8 cellular contexts compared by ENCODE assay signal in genomic region chr19:40717880-40718773, GRCh38. TPM values are rescaled to one million over a fixed set of nuclear protein-coding genes. Genes with fewer than 3 reads are reported as not detected.
A peak's percentile ranks its signal among the peaks of the same experiment; 100 is the strongest.
DNase-seq lines count a peak whose midpoint lies in the region; ATAC-seq and TF ChIP-seq lines count a peak whose summit lies in the region.

No MANE protein-coding gene starts in this region.

- H3K27ac Mint-ChIP-seq in activated T-helper 1 cell treated with anti-CD3 and anti-CD28 coated beads, Interleukin-12 subunit alpha, Interleukin-12 subunit beta, Interleukin-2, Interleukin-4 antibody, amounts not matched to agents 30 ng/mL and 10 ng/mL and 1 ng/mL, durations not matched to agents 14 hours and 24 hours and 36 hours, result peak overlapping the region; percentile 94

- no peak for TF ChIP-seq RAD21 in SK-N-SH (IDR thresholded peaks at IDR 0.05; ENCODE audit: low read length)

- H3K79me2 ChIP-seq in SK-N-SH (ENCODE audit: insufficient read depth), result peaks cover 70% of the 10 kb centered on the region

- POLR2A ChIA-PET in SK-N-SH (lab: Yijun Ruan, JAX), result interaction anchor here (1.4 to 1.8 kb wide), 2 partner anchors 27 to 55 kb away, joined by 4 to 5 read pairs; partner anchors contain the start of gene NUMBL

- CTCF ChIA-PET in SK-N-SH (lab: Yijun Ruan, JAX), result interaction anchor here (0.9 kb wide), 1 partner anchor 59 kb away, joined by 3 read pairs; no protein-coding TSS in a partner anchor

- H3K4me3 Mint-ChIP-seq in activated T-helper 1 cell treated with anti-CD3 and anti-CD28 coated beads, Interleukin-12 subunit alpha, Interleukin-12 subunit beta, Interleukin-2, Interleukin-4 antibody, amounts not matched to agents 30 ng/mL and 10 ng/mL and 1 ng/mL, durations not matched to agents 14 hours and 24 hours and 36 hours, result peak overlapping the region; percentile 97

- peaks cover 8 to 35% of the 10 kb centered on the region in 2 experiments; a peak in 1 of 4 replicates for H3K4me1 ChIP-seq in SK-N-SH (ENCODE audit: control insufficient read depth in 1 of 2, insufficient read depth in 2 of 2, low read depth in 1 of 2, low read length in 1 of 2)

- peak overlapping the region; percentile 98 for H3K9ac ChIP-seq in SK-N-SH

- H2AFZ ChIP-seq in SK-N-SH (ENCODE audit: low read depth), result no peak overlapping the region

- H3K4me2 ChIP-seq in SK-N-SH, result peak overlapping the region; percentile 89

- TF ChIP-seq EP300 in SK-N-SH (IDR thresholded peaks at IDR 0.05; ENCODE audit: borderline replicate concordance in 1 of 2, low read depth in 1 of 2, low read length in 1 of 2), result no peak

- H3K27ac ChIP-seq in SK-N-SH (ENCODE audit: low read depth in 2 of 2, low read length in 1 of 2), result peak overlapping the region; percentile 35 to 100; a peak in 2 of 4 replicates

- peaks cover 17% of the 10 kb centered on the region for H3F3A ChIP-seq in SK-N-SH (replicated peaks; ENCODE audit: insufficient read depth)

- no peaks in the 10 kb centered on the region for H3K9me2 ChIP-seq in SK-N-SH

- peaks cover 52% of the 10 kb centered on the region for H3K4me1 Mint-ChIP-seq in activated T-helper 1 cell treated with anti-CD3 and anti-CD28 coated beads, Interleukin-12 subunit alpha, Interleukin-12 subunit beta, Interleukin-2, Interleukin-4 antibody, amounts not matched to agents 30 ng/mL and 10 ng/mL and 1 ng/mL, durations not matched to agents 14 hours and 24 hours and 36 hours (ENCODE audit: low read depth)

- intact Hi-C loops in activated T-helper 1 cell treated with anti-CD3 and anti-CD28 coated beads, Interleukin-12 subunit alpha, Interleukin-12 subunit beta, Interleukin-2, Interleukin-4 antibody, amounts not matched to agents 30 ng/mL and 10 ng/mL and 1 ng/mL, durations not matched to agents 14 hours and 24 hours and 36 hours (cut with micrococcal nuclease), result loop anchor here (1.0 to 10.0 kb wide), 5 partner anchors 253 to 1169 kb away; partner anchors contain the start of genes AKT2, BLVRB, C19orf47 and PLD3
- intact Hi-C loops in left ventricle myocardium superior (cut with micrococcal nuclease), result no loop called here

- peaks cover under 1% of the 10 kb centered on the region for H3K9me3 Mint-ChIP-seq in activated T-helper 1 cell treated with anti-CD3 and anti-CD28 coated beads, Interleukin-12 subunit alpha, Interleukin-12 subunit beta, Interleukin-2, Interleukin-4 antibody, amounts not matched to agents 30 ng/mL and 10 ng/mL and 1 ng/mL, durations not matched to agents 14 hours and 24 hours and 36 hours

- H3K36me3 Mint-ChIP-seq in activated T-helper 1 cell treated with anti-CD3 and anti-CD28 coated beads, Interleukin-12 subunit alpha, Interleukin-12 subunit beta, Interleukin-2, Interleukin-4 antibody, amounts not matched to agents 30 ng/mL and 10 ng/mL and 1 ng/mL, durations not matched to agents 14 hours and 24 hours and 36 hours (ENCODE audit: low read depth), result peaks cover 21% of the 10 kb centered on the region

- H3K27me3 Mint-ChIP-seq in activated T-helper 1 cell treated with anti-CD3 and anti-CD28 coated beads, Interleukin-12 subunit alpha, Interleukin-12 subunit beta, Interleukin-2, Interleukin-4 antibody, amounts not matched to agents 30 ng/mL and 10 ng/mL and 1 ng/mL, durations not matched to agents 14 hours and 24 hours and 36 hours (ENCODE audit: insufficient read depth), result no peaks in the 10 kb centered on the region

- 73% methylated on average over 18 of the region's 20 CpGs for WGBS in SK-N-SH (ENCODE audit: low lambda C conversion rate)

- H3K36me3 ChIP-seq in SK-N-SH (replicated peaks in 1 of 2; ENCODE audit: control insufficient read depth in 1 of 2, insufficient read depth in 2 of 2, low read length in 1 of 2), result peaks cover 0 to 5% of the 10 kb centered on the region in 2 experiments

- H3K27me3 ChIP-seq in SK-N-SH (ENCODE audit: insufficient read depth), result no peaks in the 10 kb centered on the region

- ATAC-seq in SK-N-SH treated with all-trans-retinoic acid at 6 μM for 48 hours (no peak), left ventricle myocardium superior (no peak), HG03457 (IDR thresholded peaks at IDR 0.05; ENCODE audit: unreplicated experiment) (no peak)

- peaks cover 3% of the 10 kb centered on the region; the same call in 1 of the 2 replicates for H4K20me1 ChIP-seq in SK-N-SH (ENCODE audit: insufficient read depth)

- TF ChIP-seq CTCF in SK-N-SH (IDR thresholded peaks at IDR 0.05), result no peak

- peak overlapping the region; percentile 70 to 80 for H3K4me3 ChIP-seq in SK-N-SH (ENCODE audit: low read depth in 2 of 2, low read length in 1 of 2)
- peak overlapping the region; percentile 88 for H3K4me3 ChIP-seq in skeletal muscle cell (ENCODE audit: low read depth, low read length)

- DNase-seq in SK-N-SH (no peak), left ventricle myocardium superior (peak; percentile 53), skeletal muscle cell (ENCODE audit: low read depth) (no peak), AG08395 (ENCODE audit: low spot score) (no peak), NCI-H2107 (lab: John Stamatoyannopoulos, UW) (no peak)
- no peak for DNase-seq in activated T-helper 1 cell treated with anti-CD3 and anti-CD28 coated beads, Interleukin-12 subunit alpha, Interleukin-12 subunit beta, Interleukin-2, Interleukin-4 antibody, amounts not matched to agents 30 ng/mL and 10 ng/mL and 1 ng/mL, durations not matched to agents 14 hours and 24 hours and 36 hours (ENCODE audit: low spot score)

- no peaks in the 10 kb centered on the region for H3K9me3 ChIP-seq in SK-N-SH

TF ChIP-seq in SK-N-SH, 30 proteins besides CTCF, POLR2A, EP300 and RAD21 (continues in another document):
- TF ChIP-seq EZH2phosphoT487 (IDR thresholded peaks at IDR 0.05; ENCODE audit: borderline replicate concordance, low read depth), result no peak
- TF ChIP-seq CHD2 (IDR thresholded peaks at IDR 0.05; ENCODE audit: low read length, partially characterized antibody), result no peak
- no peak for TF ChIP-seq SMC3 (IDR thresholded peaks at IDR 0.05; ENCODE audit: low read depth, low read length)
- no peak for TF ChIP-seq TAF1 (IDR thresholded peaks at IDR 0.05; ENCODE audit: borderline replicate concordance, low read depth, low read length)
- TF ChIP-seq TEAD4 (IDR thresholded peaks at IDR 0.05; ENCODE audit: borderline replicate concordance, insufficient read depth), result no peak
- no peak for TF ChIP-seq YY1 (IDR thresholded peaks at IDR 0.05; ENCODE audit: low read depth)
- no peak for TF ChIP-seq RCOR1 (IDR thresholded peaks at IDR 0.05; ENCODE audit: low read length)
- TF ChIP-seq FOXM1 (IDR thresholded peaks at IDR 0.05; ENCODE audit: low read depth), result no peak
- no peak for TF ChIP-seq FOXJ3 (CRISPR knock-in tag; IDR thresholded peaks at IDR 0.05)

TF ChIP-seq in SK-N-SH treated with all-trans-retinoic acid at 6 μM for 48 hours, 23 proteins besides CTCF, POLR2A, EP300 and RAD21 (continues in another document):
- TF ChIP-seq GLIS3 (CRISPR knock-in tag; IDR thresholded peaks at IDR 0.05) (no peak), ARNTL (CRISPR knock-in tag; IDR thresholded peaks at IDR 0.05; ENCODE audit: borderline replicate concordance, low read depth) (no peak), ZNF70 (CRISPR knock-in tag; IDR thresholded peaks at IDR 0.05) (no peak)

RNA-seq across cellular contexts. Expression of gene ITPKC, which starts 1.2 kb away (rescaled TPM):
- 6.3 and 7.4 TPM in 2 replicates for polyA plus RNA-seq in SK-N-SH (2012; rRNA removed)
- 4.2 and 5.7 TPM in 2 replicates for polyA plus RNA-seq in SK-N-SH (2012; cell fraction: cytosol; rRNA removed)
- 11.9 and 12.2 TPM in 2 replicates for polyA plus RNA-seq in SK-N-SH (2012; cell fraction: nucleus; rRNA removed)
- total RNA-seq in activated T-helper 1 cell treated with anti-CD3 and anti-CD28 coated beads, Interleukin-12 subunit alpha, Interleukin-12 subunit beta, Interleukin-2, Interleukin-4 antibody, amounts not matched to agents 30 ng/mL and 10 ng/mL and 1 ng/mL, durations not matched to agents 14 hours and 24 hours and 36 hours, result 8.7 and 9.9 TPM in 2 replicates
- total RNA-seq in left ventricle myocardium superior, result 12.8 TPM

RNA-seq across cellular contexts. Expression of gene COQ8B, which starts 1.4 kb away (rescaled TPM):
- polyA plus RNA-seq in SK-N-SH (2012; rRNA removed), result 41.9 and 43.8 TPM in 2 replicates
- 15.9 and 22.5 TPM in 2 replicates for polyA plus RNA-seq in SK-N-SH (2012; cell fraction: cytosol; rRNA removed)
- 115 and 123 TPM in 2 replicates for polyA plus RNA-seq in SK-N-SH (2012; cell fraction: nucleus; rRNA removed)
- 38.4 and 41.6 TPM in 2 replicates for total RNA-seq in activated T-helper 1 cell treated with anti-CD3 and anti-CD28 coated beads, Interleukin-12 subunit alpha, Interleukin-12 subunit beta, Interleukin-2, Interleukin-4 antibody, amounts not matched to agents 30 ng/mL and 10 ng/mL and 1 ng/mL, durations not matched to agents 14 hours and 24 hours and 36 hours
- 34.6 TPM for total RNA-seq in left ventricle myocardium superior

RNA-seq across cellular contexts. Expression of gene NUMBL, which starts 27.7 kb away (rescaled TPM):
- polyA plus RNA-seq in SK-N-SH (2012; rRNA removed), result 38.8 and 54.6 TPM in 2 replicates
- 28.0 and 28.5 TPM in 2 replicates for polyA plus RNA-seq in SK-N-SH (2012; cell fraction: cytosol; rRNA removed)
- 131 and 179 TPM in 2 replicates for polyA plus RNA-seq in SK-N-SH (2012; cell fraction: nucleus; rRNA removed)
- 18.1 and 20.6 TPM in 2 replicates for total RNA-seq in activated T-helper 1 cell treated with anti-CD3 and anti-CD28 coated beads, Interleukin-12 subunit alpha, Interleukin-12 subunit beta, Interleukin-2, Interleukin-4 antibody, amounts not matched to agents 30 ng/mL and 10 ng/mL and 1 ng/mL, durations not matched to agents 14 hours and 24 hours and 36 hours
- total RNA-seq in left ventricle myocardium superior, result 16.9 TPM

RNA-seq across cellular contexts. Expression of gene ACTMAP, which starts 32.1 kb away (rescaled TPM):
- polyA plus RNA-seq in SK-N-SH (2012; rRNA removed), result 4.5 and 6.4 TPM in 2 replicates
- polyA plus RNA-seq in SK-N-SH (2012; cell fraction: cytosol; rRNA removed), result 3.1 and 3.7 TPM in 2 replicates
- 12.9 and 13.9 TPM in 2 replicates for polyA plus RNA-seq in SK-N-SH (2012; cell fraction: nucleus; rRNA removed)
- 9.5 and 10.0 TPM in 2 replicates for total RNA-seq in activated T-helper 1 cell treated with anti-CD3 and anti-CD28 coated beads, Interleukin-12 subunit alpha, Interleukin-12 subunit beta, Interleukin-2, Interleukin-4 antibody, amounts not matched to agents 30 ng/mL and 10 ng/mL and 1 ng/mL, durations not matched to agents 14 hours and 24 hours and 36 hours
- total RNA-seq in left ventricle myocardium superior, result 6.7 TPM

RNA-seq across cellular contexts. Expression of gene SNRPA, which starts 32.9 kb away (rescaled TPM):
- polyA plus RNA-seq in SK-N-SH (2012; rRNA removed), result 69.5 and 121 TPM in 2 replicates
- 64.4 and 91.0 TPM in 2 replicates for polyA plus RNA-seq in SK-N-SH (2012; cell fraction: cytosol; rRNA removed)
- 274 and 286 TPM in 2 replicates for polyA plus RNA-seq in SK-N-SH (2012; cell fraction: nucleus; rRNA removed)
- 243 and 245 TPM in 2 replicates for total RNA-seq in activated T-helper 1 cell treated with anti-CD3 and anti-CD28 coated beads, Interleukin-12 subunit alpha, Interleukin-12 subunit beta, Interleukin-2, Interleukin-4 antibody, amounts not matched to agents 30 ng/mL and 10 ng/mL and 1 ng/mL, durations not matched to agents 14 hours and 24 hours and 36 hours
- total RNA-seq in left ventricle myocardium superior, result 41.6 TPM
